18 cellular contexts compared by ENCODE assay signal in the genomic region with DNA sequence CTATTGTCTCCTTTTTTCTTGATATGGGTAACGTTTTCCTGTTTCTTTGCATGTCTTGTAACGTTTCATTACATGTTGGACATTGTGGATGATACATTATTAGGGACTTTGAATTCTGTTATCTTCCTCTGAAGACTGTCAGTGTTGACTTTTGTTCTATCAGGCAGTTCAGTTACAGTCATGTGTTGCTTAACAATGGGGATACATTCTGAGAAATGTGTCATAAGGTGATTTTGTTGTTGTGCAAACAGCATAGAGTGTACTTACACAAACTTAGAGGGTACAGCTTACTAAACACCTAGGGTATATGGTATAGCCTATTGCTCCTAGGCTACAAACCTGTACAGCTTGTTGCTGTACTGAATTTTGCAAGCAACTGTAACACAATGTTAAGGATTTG.
DNase-seq lines count a peak whose midpoint lies in the region; ATAC-seq, FAIRE-seq and TF ChIP-seq lines count a peak whose summit lies in the region.
"Had no signal": no experiment of that assay in that cellular context is flagged by ENCODE, and none has a peak within 500 bp of the region (broad histone marks: within the 10 kb centered on the region; RNA-seq: fewer than 3 reads in every experiment).

No MANE protein-coding gene starts in this region.

- H3K23me2 ChIP-seq in H1 (ENCODE audit: low read depth, low read length): no peaks in the 10 kb centered on the region

- no TSS peak for BruUV-seq in HepG2 (replicated peaks; lab: Mats Ljungman, UMichigan)

- DNase-seq in HepG2 (ENCODE audit: low spot score) (peak; percentile 13), right lobe of liver (no peak), amniotic epithelial cell (ENCODE audit: low read depth) (peak; percentile 4), H1 (ENCODE audit: low read depth in 1 of 2, low spot score in 2 of 2) (no peak), upper lobe of right lung (no peak), H54 (ENCODE audit: insufficient read length, low spot score) (no peak), HCEC 1CT (no peak), SHP77 (lab: John Stamatoyannopoulos, UW) (no peak)
- DNase-seq: C1 segment of cervical spinal cord; CD4-positive, CD25-positive, alpha-beta regulatory T cell; CD8-positive, alpha-beta T cell; DMS153; DND-41; GM23248 had no signal

- H3K4me2 ChIP-seq in HepG2 (ENCODE audit: low read depth, low read length): no peak overlapping the region
- no peak overlapping the region for H3K4me2 ChIP-seq in H1 (ENCODE audit: insufficient read depth in 1 of 2, low read depth in 2 of 2, low read length in 2 of 2)

- no peak overlapping the region for H3K4me3 ChIP-seq in HepG2 (replicated peaks in 1 of 3; ENCODE audit: insufficient read depth in 1 of 3, low read depth in 2 of 3, low read length in 3 of 3)
- H3K4me3 ChIP-seq in right lobe of liver: no peak overlapping the region
- no peak overlapping the region for H3K4me3 ChIP-seq in H1 (ENCODE audit: extremely low read depth in 1 of 4, insufficient read depth in 2 of 4, low read depth in 3 of 4, low read length in 4 of 4)
- no peak overlapping the region for H3K4me3 ChIP-seq in upper lobe of right lung
- H3K4me3 ChIP-seq: GM23248, HAP-1 had no signal

- no peak overlapping the region for H4K5ac ChIP-seq in H1 (ENCODE audit: insufficient read length, low read depth, low read length)

- H3K9me3 ChIP-seq in HepG2 (ENCODE audit: low read length): no peaks in the 10 kb centered on the region
- H3K9me3 ChIP-seq in right lobe of liver: no peaks in the 10 kb centered on the region
- no peaks in the 10 kb centered on the region for H3K9me3 ChIP-seq in H1 (ENCODE audit: insufficient read depth in 2 of 2, low read depth in 1 of 2, low read length in 1 of 2)
- no peaks in the 10 kb centered on the region for H3K9me3 ChIP-seq in upper lobe of right lung
- H3K9me3 ChIP-seq: Caco-2, HAP-1 had no signal

- H4K20me1 ChIP-seq in HepG2 (ENCODE audit: insufficient read depth, low read length): no peaks in the 10 kb centered on the region
- no peaks in the 10 kb centered on the region for H4K20me1 ChIP-seq in H1 (replicated peaks in 1 of 2; ENCODE audit: control insufficient read depth in 1 of 2, insufficient read depth in 2 of 2, low read length in 2 of 2)

- TF ChIP-seq EP300 in HepG2 (IDR thresholded peaks at IDR 0.05; ENCODE audit: low read depth in 2 of 2, low read length in 2 of 2) (no peak), HepG2 (CRISPR knock-in tag; IDR thresholded peaks at IDR 0.05; ENCODE audit: borderline replicate concordance) (no peak), H1 (IDR thresholded peaks at IDR 0.05; ENCODE audit: borderline replicate concordance in 1 of 2, low read depth in 2 of 2, low read length in 2 of 2) (no peak)

- no peak overlapping the region for H2BK15ac ChIP-seq in H1 (ENCODE audit: low read length)

- H2BK20ac ChIP-seq in H1 (ENCODE audit: low read length): no peak overlapping the region

- no peak overlapping the region for H3K9ac ChIP-seq in HepG2 (ENCODE audit: insufficient read depth, low read depth, low read length)
- no peak overlapping the region for H3K9ac ChIP-seq in H1 (replicated peaks in 1 of 4; ENCODE audit: extremely low read depth in 1 of 4, low read depth in 3 of 4, low read length in 3 of 4)
- H3K9ac ChIP-seq: GM23248 had no signal

- TF ChIP-seq CTCF in HepG2 (CRISPR knock-in tag; IDR thresholded peaks at IDR 0.05): no peak
- no peak for TF ChIP-seq CTCF in right lobe of liver (IDR thresholded peaks at IDR 0.05)
- no peak for TF ChIP-seq CTCF in H1 (IDR thresholded peaks at IDR 0.05; ENCODE audit: control extremely low read depth in 1 of 3, insufficient read depth in 1 of 3, low read depth in 1 of 3, low read length in 3 of 3)
- no peak for TF ChIP-seq CTCF in upper lobe of right lung (IDR thresholded peaks at IDR 0.05)

- H2AFZ ChIP-seq in HepG2 (ENCODE audit: low read length) (no peak overlapping the region), H1 (ENCODE audit: low read length) (no peak overlapping the region)
- H2AFZ ChIP-seq: GM23248 had no signal

- no peak overlapping the region for H3K56ac ChIP-seq in H1 (replicated peaks; ENCODE audit: insufficient read length, low read depth, low read length)

- H2BK12ac ChIP-seq in H1 (ENCODE audit: low read depth, low read length): no peak overlapping the region

- H3K36me3 ChIP-seq in HepG2 (replicated peaks in 1 of 2; ENCODE audit: control insufficient read depth in 1 of 2, insufficient read depth in 2 of 2, low read length in 2 of 2) (no peaks in the 10 kb centered on the region), right lobe of liver (no peaks in the 10 kb centered on the region), H1 (ENCODE audit: control insufficient read depth in 2 of 4, insufficient read depth in 4 of 4, low read length in 3 of 4) (no peaks in the 10 kb centered on the region; a peak in 1 of 8 replicates), upper lobe of right lung (no peaks in the 10 kb centered on the region)
- H3K36me3 ChIP-seq: HAP-1 had no signal

- TF ChIP-seq POLR2A in HepG2 (IDR thresholded peaks at IDR 0.05; ENCODE audit: insufficient read depth in 1 of 2, low read depth in 2 of 2, low read length in 2 of 2): no peak
- no peak for TF ChIP-seq POLR2A in right lobe of liver (IDR thresholded peaks at IDR 0.05)
- TF ChIP-seq POLR2A in H1 (IDR thresholded peaks at IDR 0.05; ENCODE audit: control extremely low read depth in 1 of 2, low read depth in 2 of 2, low read length in 2 of 2): no peak
- no peak for TF ChIP-seq POLR2A in H54 (IDR thresholded peaks at IDR 0.05; ENCODE audit: low read depth, low read length)

- in situ Hi-C loops in HepG2 (cut with HindIII; ENCODE audit: extremely low pct_ligation_motif_present, low pct_unique_long_range_greater_than_20kb): no loop called here

- no peak overlapping the region for H3K14ac ChIP-seq in H1 (ENCODE audit: insufficient read length)

- H2BK120ac ChIP-seq in H1 (replicated peaks; ENCODE audit: low read depth, low read length): no peak overlapping the region

- CTCF ChIA-PET in HepG2 (lab: Yijun Ruan, JAX; ENCODE audit: low intra/inter-chr PET ratio, low total read pairs): no interaction called here
- CTCF ChIA-PET in H1 (lab: Charles Lee; ENCODE audit: partially characterized antibody): interaction anchor here (0.9 to 1.0 kb wide), 2 partner anchors 9 to 414 kb away, joined by 4 to 5 read pairs; no protein-coding TSS in a partner anchor

- 5% methylated on average over 2 of the region's 2 CpGs for WGBS in HepG2 (ENCODE audit: low lambda C conversion rate)
- WGBS in right lobe of liver (ENCODE audit: insufficient coverage, low coverage, low lambda C conversion rate, missing lambda C conversion rate): 52% methylated on average over 2 of the region's 2 CpGs
- WGBS in H1 (ENCODE audit: extremely low coverage in 1 of 2, insufficient coverage in 1 of 2, insufficient read length in 1 of 2, insufficient replicate concordance in 2 of 2, low coverage in 1 of 2, low lambda C conversion rate in 2 of 2, missing lambda C conversion rate in 1 of 2), 2 experiments: 89% methylated on average over 2 of the region's 2 CpGs; no CpG with 5 or more reads in 1 of the 2 experiments

- H3K18ac ChIP-seq in H1 (ENCODE audit: extremely low read depth, low read length): no peak overlapping the region

- H3K27ac ChIP-seq in HepG2 (ENCODE audit: extremely low read length, insufficient read depth, low read length) (no peak overlapping the region), right lobe of liver (no peak overlapping the region), H1 (ENCODE audit: low read depth, low read length) (no peak overlapping the region), upper lobe of right lung (no peak overlapping the region)
- H3K27ac ChIP-seq: GM23248 had no signal

- POLR2A ChIA-PET in HepG2 (lab: Yijun Ruan, JAX): no interaction called here
- POLR2A ChIA-PET in H1 (lab: Charles Lee; ENCODE audit: partially characterized antibody): no interaction called here

- no peak for TF ChIP-seq RAD21 in HepG2 (CRISPR knock-in tag; IDR thresholded peaks at IDR 0.05)
- TF ChIP-seq RAD21 in H1 (IDR thresholded peaks at IDR 0.05 in 1 of 2, conservative IDR thresholded peaks at IDR 0.05 in 1 of 2; ENCODE audit: low read depth in 2 of 2, low read length in 2 of 2): no peak

- no peak for ATAC-seq in HepG2
- ATAC-seq in right lobe of liver: no peak
- peak; percentile 23 for ATAC-seq in upper lobe of right lung
- ATAC-seq: CD8-positive, alpha-beta T cell had no signal

- no peaks in the 10 kb centered on the region for H3K27me3 ChIP-seq in HepG2 (ENCODE audit: control insufficient read depth in 1 of 2, insufficient read depth in 2 of 2, low read length in 2 of 2)
- H3K27me3 ChIP-seq in right lobe of liver: no peaks in the 10 kb centered on the region
- H3K27me3 ChIP-seq in H1 (replicated peaks in 1 of 4; ENCODE audit: control insufficient read depth in 3 of 4, extremely low read depth in 1 of 4, insufficient read depth in 3 of 4, low read length in 3 of 4): no peaks in the 10 kb centered on the region
- no peaks in the 10 kb centered on the region for H3K27me3 ChIP-seq in upper lobe of right lung

- intact Hi-C loops in HepG2 (cut with micrococcal nuclease; ENCODE audit: unreplicated experiment): no loop called here
- intact Hi-C loops in right lobe of liver (cut with DNase I): no loop called here
- intact Hi-C loops in upper lobe of right lung (cut with DNase I): no loop called here

- no peak overlapping the region for H4K8ac ChIP-seq in H1 (ENCODE audit: extremely low read depth, insufficient read depth, low read length)

- H3K4ac ChIP-seq in H1 (replicated peaks; ENCODE audit: insufficient read length, low read depth, low read length): no peak overlapping the region

- H4K91ac ChIP-seq in H1 (replicated peaks; ENCODE audit: insufficient read length, low read length): no peak overlapping the region

- no peak overlapping the region for H3K23ac ChIP-seq in H1 (ENCODE audit: insufficient read length)

- H3K79me2 ChIP-seq in HepG2 (ENCODE audit: insufficient read depth, low read length): no peaks in the 10 kb centered on the region
- no peaks in the 10 kb centered on the region for H3K79me2 ChIP-seq in H1 (ENCODE audit: control insufficient read depth in 1 of 2, insufficient read depth in 2 of 2, low read length in 2 of 2)

- FAIRE-seq in HepG2 (lab: Jason Lieb, UNC) (peak; percentile 21), H1 (lab: Jason Lieb, UNC) (peak; percentile 19), H54 (lab: Jason Lieb, UNC) (no peak)
- FAIRE-seq: G401.6, GM19239 had no signal

- no peaks in the 10 kb centered on the region for H3K79me1 ChIP-seq in H1 (ENCODE audit: low read depth, low read length)

- no peak overlapping the region for H2AK5ac ChIP-seq in H1 (ENCODE audit: low read depth, low read length)

- H3K4me1 ChIP-seq in HepG2 (ENCODE audit: insufficient read depth, low read length): peaks cover 4% of the 10 kb centered on the region; the same call in 1 of the 2 replicates
- no peaks in the 10 kb centered on the region for H3K4me1 ChIP-seq in right lobe of liver
- H3K4me1 ChIP-seq in H1 (replicated peaks in 1 of 4; ENCODE audit: control insufficient read depth in 3 of 4, insufficient read depth in 4 of 4, low read length in 3 of 4): no peaks in the 10 kb centered on the region
- H3K4me1 ChIP-seq in upper lobe of right lung: no peaks in the 10 kb centered on the region
- H3K4me1 ChIP-seq: Caco-2, HAP-1 had no signal

- no peak overlapping the region for H2BK5ac ChIP-seq in H1 (ENCODE audit: low read depth, low read length)

TF ChIP-seq in HepG2, 621 proteins besides CTCF, POLR2A, EP300 and RAD21 (continues in another document):
- TF ChIP-seq FOXA3 (CRISPR knock-in tag; IDR thresholded peaks at IDR 0.05): peak; percentile 26; the same call in 1 of the 2 replicates

Comparison
In these comparisons a context has a peak if more than half of its experiments do, and no peak if none do; other contexts are left out.
1. DNase-seq: peak in HepG2 (single experiment) and amniotic epithelial cell (single experiment); none in right lobe of liver (0 of 3), H1 (0 of 2), upper lobe of right lung (single experiment), H54 (single experiment), HCEC 1CT (single experiment) and SHP77 (0 of 2).